ENCODE assay signal across 29 cellular contexts in genomic region chr12:81859521-81859920, GRCh38.
DNase-seq lines count a peak whose midpoint lies in the region; ATAC-seq, FAIRE-seq and TF ChIP-seq lines count a peak whose summit lies in the region.
"Had no signal": no experiment of that assay in that cellular context is flagged by ENCODE, and none has a peak within 500 bp of the region (broad histone marks: within the 10 kb centered on the region; RNA-seq: fewer than 3 reads in every experiment).

No MANE protein-coding gene starts in this region.

- no peak for FAIRE-seq in bronchial epithelial cell (lab: Jason Lieb, UNC)
- FAIRE-seq: frontal cortex, RCC 7860 had no signal

- no peaks in the 10 kb centered on the region for H3K9me3 ChIP-seq in left lung
- H3K9me3 ChIP-seq: ascending aorta, upper lobe of left lung had no signal

- H3K27ac ChIP-seq in left lung = no peak overlapping the region
- H3K27ac ChIP-seq: ascending aorta, upper lobe of left lung had no signal

- no peak for TF ChIP-seq CTCF in bronchial epithelial cell (IDR thresholded peaks at IDR 0.05; ENCODE audit: insufficient read depth, low read length, severe bottlenecking)
- TF ChIP-seq CTCF in left lung (IDR thresholded peaks at IDR 0.05) = no peak

- ATAC-seq in left lung (peak; percentile 65), HG02981 (IDR thresholded peaks at IDR 0.05; ENCODE audit: unreplicated experiment) (no peak), GM18870 (IDR thresholded peaks at IDR 0.05; ENCODE audit: unreplicated experiment) (no peak)
- ATAC-seq: activated CD8-positive, alpha-beta T cell treated with anti-CD3 and anti-CD28 coated beads, Interleukin-2, amount 10 ng/mL, durations not matched to agents 7 days and 5 days; natural killer cell; T-cell had no signal

- H3K27me3 ChIP-seq in bronchial epithelial cell (ENCODE audit: control insufficient read depth, insufficient read depth, low read length) (no peaks in the 10 kb centered on the region), left lung (no peaks in the 10 kb centered on the region)
- H3K27me3 ChIP-seq: ascending aorta, upper lobe of left lung had no signal

- no peaks in the 10 kb centered on the region for H3K4me1 ChIP-seq in left lung
- H3K4me1 ChIP-seq: ascending aorta, upper lobe of left lung had no signal

- in situ Hi-C loops in Caki2 (cut with HindIII; ENCODE audit: low pct_unique_long_range_greater_than_20kb, low sequenced_read_pairs) = no loop called here

- DNase-seq in Caki2 (ENCODE audit: low read depth) (peak; percentile 59), NCI-H1048 (lab: John Stamatoyannopoulos, UW) (peak; percentile 9), bronchial epithelial cell (ENCODE audit: low read depth) (peak; percentile 37), left lung (no peak), activated gamma-delta T cell (lab: John Stamatoyannopoulos, UW) (no peak), SK-N-DZ (ENCODE audit: low spot score) (no peak)
- DNase-seq: activated CD4-positive, CD25-positive, alpha-beta regulatory T cell treated with anti-CD3 and anti-CD28 coated beads, Interleukin-2, amount 50 U/mL, for 72 hours; activated CD8-positive, alpha-beta T cell treated with anti-CD3 and anti-CD28 coated beads, Interleukin-2, amount 10 ng/mL, durations not matched to agents 7 days and 5 days; activated effector memory CD4-positive, alpha-beta T cell treated with Interleukin-2 at 50 U/mL for 16 hours; activated naive CD8-positive, alpha-beta T cell treated with anti-CD3 and anti-CD28 coated beads, Interleukin-2, amount 10 ng/mL, durations not matched to agents 7 days and 5 days; CD8-positive, alpha-beta memory T cell; dermis blood vessel endothelial cell; hypothalamus; immature natural killer cell; midbrain; natural killer cell; NCI-H1694 treated with DMSO at 0.1 percent for 48 hours; NCI-H2171 treated with DMSO at 0.1 percent for 48 hours; occipital lobe; retina; SIG-M5; stimulated activated CD4-positive, alpha-beta T cell treated with anti-CD3 and anti-CD28 coated beads, Interleukin-2, amount 100 ng/mL, for 48 hours; T-cell; upper lobe of left lung had no signal

- no peak overlapping the region for H3K4me3 ChIP-seq in bronchial epithelial cell (ENCODE audit: low read depth, low read length)
- H3K4me3 ChIP-seq in left lung = no peak overlapping the region
- H3K4me3 ChIP-seq: ascending aorta, upper lobe of left lung had no signal

- no peaks in the 10 kb centered on the region for H3K36me3 ChIP-seq in bronchial epithelial cell (ENCODE audit: control insufficient read depth, insufficient read depth, low read length)
- no peaks in the 10 kb centered on the region for H3K36me3 ChIP-seq in left lung
- H3K36me3 ChIP-seq: ascending aorta, upper lobe of left lung had no signal

- intact Hi-C loops in left lung (cut with DNase I) = no loop called here

Comparison
In these comparisons a context has a peak if more than half of its experiments do, and no peak if none do; other contexts are left out.
1. DNase-seq: peak in Caki2 (single experiment), NCI-H1048 (single experiment) and bronchial epithelial cell (single experiment); none in left lung (0 of 2), activated gamma-delta T cell (single experiment) and SK-N-DZ (single experiment).